In genomic region chr10:43140414-43140813, GRCh38 we compare ENCODE assay signal across 8 cellular contexts. TPM values are rescaled to one million over a fixed set of nuclear protein-coding genes. Genes with fewer than 3 reads are reported as not detected.
DNase-seq lines count a peak whose midpoint lies in the region; ATAC-seq and TF ChIP-seq lines count a peak whose summit lies in the region.

No MANE protein-coding gene starts in this region.

- peaks cover 69% of the 10 kb centered on the region for H3K4me1 Mint-ChIP-seq in activated CD4-positive, alpha-beta memory T cell treated with anti-CD3 and anti-CD28 coated beads, Interleukin-2, amount 10 ng/mL, durations not matched to agents 7 days and 5 days

- H3K4me3 ChIP-seq in lower lobe of right lung, result peak overlapping the region; percentile 95

- H3K36me3 Mint-ChIP-seq in activated CD4-positive, alpha-beta memory T cell treated with anti-CD3 and anti-CD28 coated beads, Interleukin-2, amount 10 ng/mL, durations not matched to agents 7 days and 5 days (ENCODE audit: low read depth), result peaks cover 60% of the 10 kb centered on the region

- ATAC-seq in GM19328 (IDR thresholded peaks at IDR 0.05; ENCODE audit: unreplicated experiment) (peak; percentile 29), HG03378 (IDR thresholded peaks at IDR 0.05; ENCODE audit: unreplicated experiment) (peak; percentile 67), lower lobe of right lung (peak; percentile 9 to 17)

- H3K27me3 ChIP-seq in lower lobe of right lung (ENCODE audit: low read depth), result no peaks in the 10 kb centered on the region

- intact Hi-C loops in lower lobe of right lung (cut with DNase I), result no loop called here

- H3K9me3 ChIP-seq in lower lobe of right lung, result no peaks in the 10 kb centered on the region

- CTCF ChIA-PET in activated CD4-positive, alpha-beta memory T cell treated with anti-CD3 and anti-CD28 coated beads, Interleukin-2, amount 10 ng/mL, durations not matched to agents 7 days and 5 days (lab: Charles Lee), result interaction anchor here (1.0 to 4.8 kb wide), 6 partner anchors 19 to 148 kb away, joined by 3 to 43 read pairs (median 8); no protein-coding TSS in a partner anchor

- H3K27me3 Mint-ChIP-seq in activated CD4-positive, alpha-beta memory T cell treated with anti-CD3 and anti-CD28 coated beads, Interleukin-2, amount 10 ng/mL, durations not matched to agents 7 days and 5 days, result no peaks in the 10 kb centered on the region

- no peaks in the 10 kb centered on the region for H3K36me3 ChIP-seq in lower lobe of right lung

- H3K4me3 Mint-ChIP-seq in activated CD4-positive, alpha-beta memory T cell treated with anti-CD3 and anti-CD28 coated beads, Interleukin-2, amount 10 ng/mL, durations not matched to agents 7 days and 5 days, result peak overlapping the region; percentile 92

- H3K27ac ChIP-seq in lower lobe of right lung, result peak overlapping the region; percentile 44

- TF ChIP-seq CTCF in lower lobe of right lung (IDR thresholded peaks at IDR 0.05), result no peak

- H3K4me1 ChIP-seq in lower lobe of right lung, result peaks cover 60% of the 10 kb centered on the region

- no peaks in the 10 kb centered on the region for H3K9me3 Mint-ChIP-seq in activated CD4-positive, alpha-beta memory T cell treated with anti-CD3 and anti-CD28 coated beads, Interleukin-2, amount 10 ng/mL, durations not matched to agents 7 days and 5 days

- POLR2A ChIA-PET in activated CD4-positive, alpha-beta memory T cell treated with anti-CD3 and anti-CD28 coated beads, Interleukin-2, amount 10 ng/mL, durations not matched to agents 7 days and 5 days (lab: Charles Lee), result interaction anchor here (0.7 to 5.7 kb wide), 17 partner anchors 8 to 312 kb away, joined by 3 to 415 read pairs (median 5); partner anchors contain the start of gene HNRNPF

- peak overlapping the region; percentile 99 for H3K27ac Mint-ChIP-seq in activated CD4-positive, alpha-beta memory T cell treated with anti-CD3 and anti-CD28 coated beads, Interleukin-2, amount 10 ng/mL, durations not matched to agents 7 days and 5 days

- DNase-seq in AG08395 (ENCODE audit: low spot score), result peak; percentile 53
- DNase-seq in activated CD4-positive, alpha-beta memory T cell treated with anti-CD3 and anti-CD28 coated beads, Interleukin-2, amount 10 ng/mL, durations not matched to agents 7 days and 5 days, result no peak
- no peak for DNase-seq in lower lobe of right lung
- no peak for DNase-seq in stimulated activated CD4-positive, alpha-beta T cell treated with anti-CD3 and anti-CD28 coated beads, Interleukin-15, amount 100 ng/mL, for 24 hours
- no peak for DNase-seq in hippocampal formation (lab: John Stamatoyannopoulos, UW)
- no peak for DNase-seq in NCI-H2107 (lab: John Stamatoyannopoulos, UW)

RNA-seq across cellular contexts. Expression of gene CSGALNACT2, which starts 2.2 kb away (rescaled TPM):
- 10 to 100 TPM; 64.8 to 66.2 TPM for total RNA-seq in activated CD4-positive, alpha-beta memory T cell treated with anti-CD3 and anti-CD28 coated beads, Interleukin-2, amount 10 ng/mL, durations not matched to agents 7 days and 5 days
- 36.4 TPM for total RNA-seq in lower lobe of right lung

Comparison
In these comparisons a context has a peak if more than half of its experiments do, and no peak if none do; other contexts are left out.
1. ATAC-seq: peak in every context shown above with its lines; median percentile 67 in HG03378; 29 in GM19328; 13 in lower lobe of right lung.